Comparison of ENCODE assay signal across 17 cellular contexts in genomic region chr1:165793951-165794350, GRCh38.
"Had no signal": no experiment of that assay in that cellular context is flagged by ENCODE, and none has a peak within 500 bp of the region (broad histone marks: within the 10 kb centered on the region; RNA-seq: fewer than 3 reads in every experiment).

No MANE protein-coding gene starts in this region.

- H3K4me3 ChIP-seq: colonic mucosa, lung, tibial artery had no signal

- H3K36me3 ChIP-seq: colonic mucosa, tibial artery had no signal

- DNase-seq: activated CD4-positive, alpha-beta T cell treated with anti-CD3 and anti-CD28 coated beads for 36 hours; activated CD4-positive, alpha-beta T cell treated with anti-CD3 and anti-CD28 coated beads, Interleukin-2, amount 50 U/mL, for 48 hours; amniotic stem cell; caudate nucleus; colonic mucosa; glutamatergic neuron; hippocampal formation; retina; stimulated activated CD4-positive, alpha-beta T cell treated with anti-CD3 and anti-CD28 coated beads, Interleukin-2, amount 100 ng/mL, for 24 hours; stimulated activated naive CD8-positive, alpha-beta T cell treated with anti-CD3 and anti-CD28 coated beads, Interleukin-15, Interleukin-2, amounts not matched to agents 100 U/mL and 50 U/mL, for 24 hours; substantia nigra; tibial artery had no signal

- FAIRE-seq: endometrium, keratinocyte, TTC549, urothelium cell line had no signal
